Comparison of ENCODE assay signal across 18 cellular contexts in genomic region chr3:13039286-13039896, GRCh38. TPM values are rescaled to one million over a fixed set of nuclear protein-coding genes. Genes with fewer than 3 reads are reported as not detected.
DNase-seq lines count a peak whose midpoint lies in the region; ATAC-seq and TF ChIP-seq lines count a peak whose summit lies in the region.
"Had no signal": no experiment of that assay in that cellular context is flagged by ENCODE, and none has a peak within 500 bp of the region (broad histone marks: within the 10 kb centered on the region; RNA-seq: fewer than 3 reads in every experiment).

No MANE protein-coding gene starts in this region.

- H3K4me3 ChIP-seq in coronary artery (peak overlapping the region; percentile 45), psoas muscle (peak overlapping the region; percentile 43)
- H3K4me3 ChIP-seq: HAP-1 had no signal

- H3K9me3 ChIP-seq in psoas muscle, result no peaks in the 10 kb centered on the region
- H3K9me3 ChIP-seq: HAP-1 had no signal

- DNase-seq in D341Med (ENCODE audit: low spot score), result peak; percentile 70
- DNase-seq in NCI-H1092 (lab: John Stamatoyannopoulos, UW), result peak; percentile 22
- DNase-seq in coronary artery (ENCODE audit: low spot score), result no peak
- no peak for DNase-seq in psoas muscle
- DNase-seq: activated CD4-positive, alpha-beta memory T cell treated with anti-CD3 and anti-CD28 coated beads, Interleukin-2, amount 10 ng/mL, durations not matched to agents 7 days and 5 days; activated CD4-positive, CD25-positive, alpha-beta regulatory T cell; activated naive CD4-positive, alpha-beta T cell treated with Interleukin-2 at 50 U/mL for 16 hours; CD8-positive, alpha-beta memory T cell; central memory CD4-positive, alpha-beta T cell; kidney glomerular epithelial cell; naive thymus-derived CD4-positive, alpha-beta T cell; stimulated activated CD4-positive, alpha-beta T cell treated with anti-CD3 and anti-CD28 coated beads, Interleukin-1b, Interleukin-23, amount 100 ng/mL, for 48 hours; trophoblast cell had no signal

- ATAC-seq in psoas muscle (no peak), HG03571 (IDR thresholded peaks at IDR 0.05; ENCODE audit: unreplicated experiment) (no peak), esophagus mucosa (no peak), HG03095 (IDR thresholded peaks at IDR 0.05; ENCODE audit: unreplicated experiment) (no peak)

- no peak for TF ChIP-seq CTCF in coronary artery (IDR thresholded peaks at IDR 0.05)
- TF ChIP-seq CTCF in psoas muscle (IDR thresholded peaks at IDR 0.05), result no peak

- H3K36me3 ChIP-seq in psoas muscle (ENCODE audit: insufficient read depth in 1 of 2, low read depth in 1 of 2), result no peaks in the 10 kb centered on the region
- H3K36me3 ChIP-seq: HAP-1 had no signal

- no peaks in the 10 kb centered on the region for H3K27me3 ChIP-seq in psoas muscle (ENCODE audit: insufficient read depth in 3 of 3, low read length in 2 of 3)

- intact Hi-C loops in psoas muscle (cut with DNase I), result no loop called here

- H3K27ac ChIP-seq in coronary artery (no peak overlapping the region), psoas muscle (no peak overlapping the region)
- H3K27ac ChIP-seq: RWPE1 had no signal

- 31 to 43% (median 34%) methylated on average over 9 of the region's 9 CpGs for WGBS in psoas muscle, 3 donors

- H3K4me1 ChIP-seq in psoas muscle, result no peaks in the 10 kb centered on the region

RNA-seq across cellular contexts. Expression of gene IQSEC1, which starts 33.8 kb away (rescaled TPM):
- total RNA-seq in psoas muscle (10 to 100 TPM; 28.0 to 45.4 (median 33.9) TPM), esophagus mucosa (9.4 TPM)
- polyA plus RNA-seq in psoas muscle, result 10 to 100 TPM in 2 of 3 donors, 1 to 10 TPM in 1; 8.6 to 22.0 (median 10.8) TPM

Comparison
In these comparisons a context has a peak if more than half of its experiments do, and no peak if none do; other contexts are left out.
1. DNase-seq: peak in D341Med (single experiment) and NCI-H1092 (single experiment); none in coronary artery (single experiment) and psoas muscle (0 of 2).